ENCODE assay signal across 10 cellular contexts in genomic region chr4:742742-743311, GRCh38. TPM values are rescaled to one million over a fixed set of nuclear protein-coding genes. Genes with fewer than 3 reads are reported as not detected.
DNase-seq lines count a peak whose midpoint lies in the region; TF ChIP-seq lines count a peak whose summit lies in the region.
"Had no signal": no experiment of that assay in that cellular context is flagged by ENCODE, and none has a peak within 500 bp of the region (broad histone marks: within the 10 kb centered on the region; RNA-seq: fewer than 3 reads in every experiment).

No MANE protein-coding gene starts in this region.

- peak overlapping the region in 1 of 6 donors; percentile 2 for H3K27ac Mint-ChIP-seq in immature natural killer cell

- H3K27me3 Mint-ChIP-seq in immature natural killer cell (ENCODE audit: low read depth in 3 of 3): peaks cover 0 to 3% (median 1%) of the 10 kb centered on the region in 3 donors

- H3K27me3 ChIP-seq in ascending aorta: no peaks in the 10 kb centered on the region
- H3K27me3 ChIP-seq: BLaER1 had no signal

- TF ChIP-seq CTCF in ascending aorta (IDR thresholded peaks at IDR 0.05): peak; percentile 48 to 73 (median 64)

- no peak overlapping the region for H3K4me3 Mint-ChIP-seq in immature natural killer cell

- H3K4me1 ChIP-seq in ascending aorta: no peaks in the 10 kb centered on the region

- H3K9me3 Mint-ChIP-seq in immature natural killer cell: no peaks in the 10 kb centered on the region

- H3K4me3 ChIP-seq in ascending aorta: no peak overlapping the region
- H3K4me3 ChIP-seq: BLaER1 had no signal

- peaks cover 27 to 67% of the 10 kb centered on the region in 2 donors for H3K36me3 ChIP-seq in ascending aorta

- no peak overlapping the region for H3K27ac ChIP-seq in ascending aorta
- H3K27ac ChIP-seq: epithelial cell of prostate had no signal

- peak; percentile 36 for DNase-seq in NCI-H1436 (lab: John Stamatoyannopoulos, UW)
- no peak for DNase-seq in NCI-H1436 treated with DMSO at 0.1 percent for 48 hours (lab: John Stamatoyannopoulos, UW)
- DNase-seq in HuH-7 (ENCODE audit: low spot score): peak; percentile 96
- DNase-seq in T-helper 9 cell: peak; percentile 77
- DNase-seq in ascending aorta (ENCODE audit: low spot score in 2 of 2): no peak
- DNase-seq in immature natural killer cell: peak; percentile 53 to 69 (median 60)
- DNase-seq in stimulated activated CD4-positive, alpha-beta T cell treated with anti-CD3 and anti-CD28 coated beads, Interleukin-2, amount 100 ng/mL, for 24 hours: peak; percentile 85 to 87
- no peak for DNase-seq in middle frontal gyrus (ENCODE audit: extremely low spot score, low spot score)

- intact Hi-C loops in ascending aorta (cut with DNase I): no loop called here

- peaks cover 9 to 37% of the 10 kb centered on the region in 2 donors for H3K9me3 ChIP-seq in ascending aorta
- H3K9me3 ChIP-seq: BLaER1 had no signal

- peaks cover 5 to 11% (median 8%) of the 10 kb centered on the region in 3 donors for H3K36me3 Mint-ChIP-seq in immature natural killer cell

- H3K4me1 Mint-ChIP-seq in immature natural killer cell: peaks cover 0 to 4% of the 10 kb centered on the region in 2 donors

RNA-seq across cellular contexts. Expression of gene PCGF3, which starts 37.2 kb away (rescaled TPM):
- total RNA-seq in ascending aorta: 124 TPM
- polyA plus RNA-seq in immature natural killer cell: 1 to 10 TPM; 6.5 to 7.5 (median 6.6) TPM

RNA-seq across cellular contexts. Expression of gene SLC49A3, which starts 53.9 kb away (rescaled TPM):
- total RNA-seq in ascending aorta: 17.7 TPM
- 1 to 10 TPM; 3.8 to 7.1 (median 6.1) TPM for polyA plus RNA-seq in immature natural killer cell

Comparison
In these comparisons a context has a peak if more than half of its experiments do, and no peak if none do; other contexts are left out.
1. DNase-seq: peak in NCI-H1436 (single experiment), HuH-7 (single experiment), T-helper 9 cell (single experiment), immature natural killer cell (3 of 3) and stimulated activated CD4-positive, alpha-beta T cell treated with anti-CD3 and anti-CD28 coated beads, Interleukin-2, amount 100 ng/mL, for 24 hours (2 of 2); none in NCI-H1436 treated with DMSO at 0.1 percent for 48 hours (single experiment), ascending aorta (0 of 2) and middle frontal gyrus (single experiment).